Comparison of ENCODE assay signal across 8 cellular contexts in genomic region chr3:152328841-152329240, GRCh38.
DNase-seq lines count a peak whose midpoint lies in the region; ATAC-seq lines count a peak whose summit lies in the region.

No MANE protein-coding gene starts in this region.

- ATAC-seq in HG02840 (IDR thresholded peaks at IDR 0.05; ENCODE audit: low FRiP score, unreplicated experiment), result no peak

- DNase-seq in GM03348 (ENCODE audit: low spot score) (peak; percentile 74), SIG-M5 (lab: John Stamatoyannopoulos, UW) (peak; percentile 54), fibroblast of gingiva (ENCODE audit: low read depth) (peak; percentile 84), renal cortical epithelial cell (ENCODE audit: low read depth) (peak; percentile 93), NCI-H1694 (lab: John Stamatoyannopoulos, UW) (no peak), UCSD-AML1 (lab: John Stamatoyannopoulos, UW; ENCODE audit: unreplicated experiment) (no peak), NCI-H82 (lab: John Stamatoyannopoulos, UW) (no peak)

Comparison
In these comparisons a context has a peak if more than half of its experiments do, and no peak if none do; other contexts are left out.
1. DNase-seq: peak in GM03348 (single experiment), SIG-M5 (single experiment), fibroblast of gingiva (single experiment) and renal cortical epithelial cell (single experiment); none in NCI-H1694 (single experiment), UCSD-AML1 (single experiment) and NCI-H82 (single experiment).